8 cellular contexts compared by ENCODE assay signal in the genomic region with DNA sequence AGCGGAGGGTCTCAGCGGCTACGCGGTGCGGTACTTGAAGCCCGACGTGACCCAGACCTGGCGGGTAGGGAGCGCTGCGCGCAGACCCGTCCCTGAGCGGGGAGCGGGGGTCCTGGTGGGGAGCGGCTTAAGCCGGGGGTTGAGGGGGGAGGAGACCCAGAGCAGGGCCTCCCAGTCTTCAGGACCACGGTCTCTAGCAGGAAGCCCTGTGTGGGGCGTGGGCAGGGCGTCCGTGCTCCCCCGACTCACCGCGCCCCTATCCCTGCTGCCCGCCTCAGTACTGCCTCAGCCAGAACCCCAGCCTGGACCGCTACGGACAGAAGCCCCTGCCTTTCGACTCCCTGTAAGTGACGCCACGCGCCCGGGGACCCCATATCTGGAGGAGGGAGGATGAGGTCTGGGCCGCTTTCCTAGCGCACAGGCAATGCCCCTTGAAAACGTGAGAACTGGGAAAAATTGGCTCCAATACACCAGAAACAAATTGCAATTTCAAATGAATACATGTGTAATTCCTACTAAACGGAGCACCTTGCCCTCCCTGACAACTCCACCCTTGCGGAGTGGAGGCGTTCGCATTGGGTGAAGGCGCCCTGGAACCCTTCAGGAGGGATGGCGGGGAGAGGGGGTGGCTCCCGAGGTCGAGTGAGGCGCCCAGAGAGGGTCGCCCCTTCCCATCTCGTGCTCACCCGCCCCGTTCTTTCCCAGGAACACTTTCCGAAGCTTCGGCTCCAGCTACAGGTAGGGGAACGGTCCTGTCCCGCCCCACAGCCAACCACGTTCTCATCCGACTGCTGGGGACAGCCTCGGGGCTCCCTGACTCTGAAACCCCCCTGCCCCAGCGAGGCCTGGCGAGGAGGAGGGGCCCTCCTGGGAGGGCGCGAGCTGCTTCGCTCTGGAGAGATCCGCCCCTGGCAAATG. TPM values are rescaled to one million over a fixed set of nuclear protein-coding genes. Genes with fewer than 3 reads are reported as not detected.
DNase-seq lines count a peak whose midpoint lies in the region; ATAC-seq and TF ChIP-seq lines count a peak whose summit lies in the region.

No MANE protein-coding gene starts in this region.

- CTCF ChIA-PET in AG04449 (lab: Yijun Ruan, JAX) (interaction anchor here (0.8 to 1.4 kb wide), 2 partner anchors 11 to 87 kb away, joined by 3 read pairs; no protein-coding TSS in a partner anchor), mammary epithelial cell (lab: Charles Lee; ENCODE audit: low non-redundant PET) (no interaction called here)

- ATAC-seq in HG02852 (IDR thresholded peaks at IDR 0.05; ENCODE audit: unreplicated experiment) = peak; percentile 13
- peak; percentile 5 for ATAC-seq in lung (ENCODE audit: insufficient read depth, low FRiP score)

- no peaks in the 10 kb centered on the region for H3K79me2 ChIP-seq in mammary epithelial cell (ENCODE audit: insufficient read depth, low read length)

- no peaks in the 10 kb centered on the region for H4K20me1 ChIP-seq in mammary epithelial cell (ENCODE audit: insufficient read depth, low read length)

- H3K27ac ChIP-seq in mammary epithelial cell (ENCODE audit: insufficient read depth, low read depth, low read length) (no peak overlapping the region), lung (ENCODE audit: low read depth in 1 of 2, low read length in 1 of 2) (peak overlapping the region in 1 of 2 donors; percentile 37)

- H3K9me3 ChIP-seq in mammary epithelial cell (replicated peaks; ENCODE audit: insufficient read depth, low read length) (no peaks in the 10 kb centered on the region), lung (ENCODE audit: control insufficient read depth in 2 of 2, insufficient read depth in 1 of 2, low read length in 1 of 2) (no peaks in the 10 kb centered on the region)

- H3K27me3 ChIP-seq in mammary epithelial cell (ENCODE audit: insufficient read depth, low read length) (no peaks in the 10 kb centered on the region), lung (ENCODE audit: control insufficient read depth, insufficient read depth) (no peaks in the 10 kb centered on the region)

- H3K36me3 ChIP-seq in mammary epithelial cell (ENCODE audit: insufficient read depth, low read length) = no peaks in the 10 kb centered on the region
- no peaks in the 10 kb centered on the region for H3K36me3 ChIP-seq in lung (ENCODE audit: control insufficient read depth in 2 of 2, insufficient read depth in 2 of 2, low read length in 2 of 2)

- H3K27me3 Mint-ChIP-seq in type B pancreatic cell = peaks cover 36% of the 10 kb centered on the region

- H2AFZ ChIP-seq in mammary epithelial cell (ENCODE audit: low read depth, low read length) = peak overlapping the region; percentile 94

- no TSS peak for BruUV-seq in mammary epithelial cell (replicated peaks; lab: Mats Ljungman, UMichigan)

- dilution Hi-C loops in mammary epithelial cell (cut with HindIII; ENCODE audit: low sequenced_read_pairs) = loop anchor here (5.0 kb wide), 2 partner anchors 43 to 78 kb away; no protein-coding TSS in a partner anchor

- no peaks in the 10 kb centered on the region for H3K36me3 Mint-ChIP-seq in type B pancreatic cell

- no peak overlapping the region for H3K9ac ChIP-seq in mammary epithelial cell (ENCODE audit: insufficient read depth, low read length)

- no peak for DNase-seq in AG04449 (ENCODE audit: low read depth, low spot score)
- no peak for DNase-seq in mammary epithelial cell
- DNase-seq in lung (ENCODE audit: low spot score) = no peak
- DNase-seq in type B pancreatic cell (ENCODE audit: extremely low spot score, unreplicated experiment) = no peak
- no peak for DNase-seq in SK-N-DZ (ENCODE audit: low spot score)
- no peak for DNase-seq in DMS53 (lab: John Stamatoyannopoulos, UW)
- DNase-seq in ecto neural progenitor cell (ENCODE audit: low spot score) = no peak

- intact Hi-C loops in mammary epithelial cell (cut with micrococcal nuclease) = no loop called here

- peak overlapping the region; percentile 63 for H3K27ac Mint-ChIP-seq in type B pancreatic cell

- H3K4me1 ChIP-seq in mammary epithelial cell (ENCODE audit: insufficient read depth, low read length) = peaks cover 27% of the 10 kb centered on the region
- peaks cover 0 to 10% of the 10 kb centered on the region in 2 donors for H3K4me1 ChIP-seq in lung (ENCODE audit: control insufficient read depth in 2 of 2, insufficient read depth in 2 of 2, low read length in 2 of 2)

- POLR2A ChIA-PET in AG04449 (lab: Yijun Ruan, JAX) = no interaction called here

- peak overlapping the region; percentile 98 for H3K4me2 ChIP-seq in mammary epithelial cell (ENCODE audit: insufficient read depth, low read depth, low read length)

- WGBS in mammary epithelial cell (ENCODE audit: low coverage, missing lambda C conversion rate) = 31% methylated on average over 27 of the region's 60 CpGs
- WGBS in lung, 2 donors = 21 to 22% methylated on average over 59 to 60 of the region's 60 CpGs

- in situ Hi-C loops in mammary epithelial cell (cut with MboI; ENCODE audit: low sequenced_read_pairs in 2 of 2) = no loop called here

- H3K4me1 Mint-ChIP-seq in type B pancreatic cell (ENCODE audit: unreplicated experiment) = no peaks in the 10 kb centered on the region

- H3K4me3 ChIP-seq in AG04449 (ENCODE audit: low read depth, low read length) = peak overlapping the region; percentile 54
- peak overlapping the region; percentile 60 to 72 (median 64) for H3K4me3 ChIP-seq in mammary epithelial cell (replicated peaks in 1 of 3; ENCODE audit: insufficient read depth in 1 of 3, low read depth in 2 of 3, low read length in 3 of 3)
- H3K4me3 ChIP-seq in lung = peak overlapping the region; percentile 44

- H3K4me3 Mint-ChIP-seq in type B pancreatic cell = peak overlapping the region; percentile 93

- no peaks in the 10 kb centered on the region for H3K9me3 Mint-ChIP-seq in type B pancreatic cell

- no peak for TF ChIP-seq CTCF in AG04449 (IDR thresholded peaks at IDR 0.05; ENCODE audit: insufficient read depth, low read length, missing control alignments)
- TF ChIP-seq CTCF in mammary epithelial cell (conservative IDR thresholded peaks at IDR 0.05 in 1 of 2, IDR thresholded peaks at IDR 0.05 in 1 of 2; ENCODE audit: extremely low read depth in 1 of 2, insufficient read depth in 1 of 2, low read depth in 1 of 2, low read length in 2 of 2) = no peak
- no peak for TF ChIP-seq CTCF in lung (IDR thresholded peaks at IDR 0.05; ENCODE audit: control extremely low read depth, extremely low read depth)
- no peak for TF ChIP-seq CTCF in type B pancreatic cell (conservative IDR thresholded peaks at IDR 0.05)

RNA-seq across cellular contexts. Expression of gene CNGB1, which starts 14.5 kb away (rescaled TPM):
- total RNA-seq in mammary epithelial cell (under 1 TPM in 1 of 2 donors, not detected in 1; 0.17 TPM), lung (under 1 TPM; 0.14 to 0.43 TPM), type B pancreatic cell (ENCODE audit: low replicate concordance) (0.19 and 2.3 TPM in 2 replicates)
- polyA plus RNA-seq in mammary epithelial cell (0.18 TPM), lung (under 1 TPM; 0.18 to 0.21 TPM)
- polyA minus RNA-seq in mammary epithelial cell = 0.62 TPM
- polyA plus RNA-seq in SK-N-DZ (2014; cell fraction: cytosol; rRNA removed) = 17.7 and 23.2 TPM in 2 replicates
- 31.5 and 41.5 TPM in 2 replicates for polyA plus RNA-seq in SK-N-DZ (2014; cell fraction: nucleus; rRNA removed)

RNA-seq across cellular contexts. Expression of gene ZNF319, which starts 15.0 kb away (rescaled TPM):
- 10 to 100 TPM in 1 of 2 donors, 1 to 10 TPM in 1; 7.2 to 13.1 TPM for total RNA-seq in mammary epithelial cell
- 5.2 TPM for polyA plus RNA-seq in mammary epithelial cell
- polyA minus RNA-seq in mammary epithelial cell = 28.0 TPM
- 10 to 100 TPM in 1 of 2 donors, 1 to 10 TPM in 1; 6.0 to 15.3 TPM for total RNA-seq in lung
- polyA plus RNA-seq in lung = 10 to 100 TPM in 1 of 2 donors, 1 to 10 TPM in 1; 6.2 to 13.0 TPM
- total RNA-seq in type B pancreatic cell (ENCODE audit: low replicate concordance) = 13.7 and 14.2 TPM in 2 replicates
- 4.3 and 5.6 TPM in 2 replicates for polyA plus RNA-seq in SK-N-DZ (2014; cell fraction: cytosol; rRNA removed)
- polyA plus RNA-seq in SK-N-DZ (2014; cell fraction: nucleus; rRNA removed) = 3.1 and 9.4 TPM in 2 replicates

RNA-seq across cellular contexts. Expression of gene USB1, which starts 15.7 kb away (rescaled TPM):
- total RNA-seq in mammary epithelial cell (10 to 100 TPM; 36.2 to 61.1 TPM), lung (10 to 100 TPM; 14.7 to 54.8 TPM), type B pancreatic cell (ENCODE audit: low replicate concordance) (39.7 and 42.9 TPM in 2 replicates)
- polyA plus RNA-seq in mammary epithelial cell (66.0 TPM), lung (10 to 100 TPM; 22.7 to 72.7 TPM)
- 105 TPM for polyA minus RNA-seq in mammary epithelial cell
- polyA plus RNA-seq in SK-N-DZ (2014; cell fraction: cytosol; rRNA removed) = 23.5 and 46.4 TPM in 2 replicates
- 23.2 and 30.8 TPM in 2 replicates for polyA plus RNA-seq in SK-N-DZ (2014; cell fraction: nucleus; rRNA removed)

RNA-seq across cellular contexts. Expression of gene MMP15, which starts 40.1 kb away (rescaled TPM):
- total RNA-seq in mammary epithelial cell = 10 to 100 TPM in 1 of 2 donors, 1 to 10 TPM in 1; 7.4 to 17.3 TPM
- 3.9 TPM for polyA plus RNA-seq in mammary epithelial cell
- 4.1 TPM for polyA minus RNA-seq in mammary epithelial cell
- total RNA-seq in lung = 10 to 100 TPM; 35.3 to 44.5 TPM
- 10 to 100 TPM; 19.5 to 23.6 TPM for polyA plus RNA-seq in lung
- 33.2 and 46.3 TPM in 2 replicates for total RNA-seq in type B pancreatic cell (ENCODE audit: low replicate concordance)
- 31.2 and 34.2 TPM in 2 replicates for polyA plus RNA-seq in SK-N-DZ (2014; cell fraction: cytosol; rRNA removed)
- polyA plus RNA-seq in SK-N-DZ (2014; cell fraction: nucleus; rRNA removed) = 19.1 and 20.4 TPM in 2 replicates
